In genomic region chr12:53727310-53728041, GRCh38 we compare ENCODE assay signal across 1 cellular context.
TF ChIP-seq lines count a peak whose summit lies in the region.

Gene CALCOCO1, minus strand, starts transcription at chr12:53727452. Its CDS starts 2,210 bp downstream, at chr12:53725242.

TF ChIP-seq in K562, 482 proteins besides CTCF, POLR2A, EP300 and RAD21 (continued from another document and continues in another):
- TF ChIP-seq ZBTB2 (IDR thresholded peaks at IDR 0.05): peak; percentile 53; the same call in 1 of the 2 replicates
- TF ChIP-seq GTF2B (IDR thresholded peaks at IDR 0.05; ENCODE audit: extremely low read depth, insufficient read length): no peak
- no peak for TF ChIP-seq ETV1 (tag; conservative IDR thresholded peaks at IDR 0.05; ENCODE audit: low read depth)
- TF ChIP-seq CGGBP1 (CRISPR knock-in tag; IDR thresholded peaks at IDR 0.05): no peak
- TF ChIP-seq USF1 (CRISPR knock-in tag; IDR thresholded peaks at IDR 0.05): peak; percentile 60
- no peak for TF ChIP-seq BRD4 (IDR thresholded peaks at IDR 0.05)
- no peak for TF ChIP-seq ID3 (CRISPR knock-in tag; IDR thresholded peaks at IDR 0.05)
- TF ChIP-seq ID3 (tag; IDR thresholded peaks at IDR 0.05): peak; percentile 88
- no peak for TF ChIP-seq NR0B1 (IDR thresholded peaks at IDR 0.05; ENCODE audit: partially characterized antibody)
- no peak for TF ChIP-seq ZNF174 (CRISPR knock-in tag; IDR thresholded peaks at IDR 0.05)
- TF ChIP-seq KDM4B (IDR thresholded peaks at IDR 0.05; ENCODE audit: borderline replicate concordance in 2 of 2, low read depth in 1 of 2): no peak
- no peak for TF ChIP-seq ZNF764 (CRISPR knock-in tag; IDR thresholded peaks at IDR 0.05; ENCODE audit: low read depth)
- TF ChIP-seq ILF3 (IDR thresholded peaks at IDR 0.05; ENCODE audit: borderline replicate concordance): no peak
- peak; percentile 60; the same call in 1 of the 2 replicates for TF ChIP-seq MEF2D (tag; conservative IDR thresholded peaks at IDR 0.05; ENCODE audit: low read depth)
- TF ChIP-seq MAZ (CRISPR knock-in tag; conservative IDR thresholded peaks at IDR 0.05 in 1 of 2, IDR thresholded peaks at IDR 0.05 in 1 of 2): peak; percentile 99
- no peak for TF ChIP-seq SRSF1 (IDR thresholded peaks at IDR 0.05; ENCODE audit: low read depth, low read length)
- peak; percentile 81 to 84 for TF ChIP-seq NRF1 (conservative IDR thresholded peaks at IDR 0.05 in 1 of 2, IDR thresholded peaks at IDR 0.05 in 1 of 2)
- TF ChIP-seq NFATC3 (IDR thresholded peaks at IDR 0.05): no peak
- peak; percentile 96 for TF ChIP-seq VEZF1 (CRISPR knock-in tag; IDR thresholded peaks at IDR 0.05)
- no peak for TF ChIP-seq ZNF785 (CRISPR knock-in tag; IDR thresholded peaks at IDR 0.05)
- TF ChIP-seq NR2C1 (IDR thresholded peaks at IDR 0.05): peak; percentile 95
- TF ChIP-seq NR2C1 (tag; IDR thresholded peaks at IDR 0.05): peak; percentile 98
- peak; percentile 97 for TF ChIP-seq ARID4B (CRISPR knock-in tag; IDR thresholded peaks at IDR 0.05)
- no peak for TF ChIP-seq HDAC2 (IDR thresholded peaks at IDR 0.05)
- TF ChIP-seq BMI1 (IDR thresholded peaks at IDR 0.05; ENCODE audit: low read length): no peak
- no peak for TF ChIP-seq NEUROD1 (IDR thresholded peaks at IDR 0.05; ENCODE audit: borderline replicate concordance, low read depth, low read length, partially characterized antibody)
- TF ChIP-seq ZNF253 (CRISPR knock-in tag; conservative IDR thresholded peaks at IDR 0.05): no peak
- TF ChIP-seq RB1 (IDR thresholded peaks at IDR 0.05; ENCODE audit: low read depth): peak; percentile 30; the same call in 1 of the 2 replicates
- no peak for TF ChIP-seq ARHGAP35 (IDR thresholded peaks at IDR 0.05; ENCODE audit: partially characterized antibody)
- no peak for TF ChIP-seq ZNF561 (CRISPR knock-in tag; conservative IDR thresholded peaks at IDR 0.05)
- TF ChIP-seq ZNF146 (CRISPR knock-in tag; IDR thresholded peaks at IDR 0.05; ENCODE audit: unreplicated experiment): no peak
- TF ChIP-seq E2F3 (CRISPR knock-in tag; IDR thresholded peaks at IDR 0.05): no peak
- no peak for TF ChIP-seq IFI16 (CRISPR knock-in tag; IDR thresholded peaks at IDR 0.05)
- no peak for TF ChIP-seq COPS2 (conservative IDR thresholded peaks at IDR 0.05)
- TF ChIP-seq BCLAF1 (IDR thresholded peaks at IDR 0.05; ENCODE audit: borderline replicate concordance in 1 of 2, control insufficient read depth in 1 of 2, low read depth in 2 of 2, low read length in 1 of 2): no peak
- no peak for TF ChIP-seq MAFF (IDR thresholded peaks at IDR 0.05; ENCODE audit: low read length)
- 0 out of 2 replicates have a peak, but pooled peaks have one; percentile 32 for TF ChIP-seq EHMT2 (IDR thresholded peaks at IDR 0.05)
- TF ChIP-seq SIN3A (IDR thresholded peaks at IDR 0.05; ENCODE audit: borderline replicate concordance in 2 of 2, control insufficient read depth in 1 of 2, low read depth in 2 of 2, low read length in 2 of 2): peak; percentile 93 to 97; a peak in 3 of 4 replicates
- TF ChIP-seq SMARCE1 (IDR thresholded peaks at IDR 0.05): no peak
- TF ChIP-seq ZBED1 (IDR thresholded peaks at IDR 0.05): no peak
- TF ChIP-seq CREM (IDR thresholded peaks at IDR 0.05; ENCODE audit: low read depth): peak; percentile 98
- peak; percentile 95 for TF ChIP-seq ZNF175 (CRISPR knock-in tag; IDR thresholded peaks at IDR 0.05; ENCODE audit: low read depth)
- TF ChIP-seq ZC3H11A (IDR thresholded peaks at IDR 0.05; ENCODE audit: low read depth, low read length): no peak
- no peak for TF ChIP-seq ZFP36 (IDR thresholded peaks at IDR 0.05; ENCODE audit: low read depth, low read length, partially characterized antibody)
- 0 out of 2 replicates have a peak, but pooled peaks have one; percentile 61 for TF ChIP-seq NFRKB (IDR thresholded peaks at IDR 0.05; ENCODE audit: low read depth)
- TF ChIP-seq ZNF212 (CRISPR knock-in tag; IDR thresholded peaks at IDR 0.05): no peak
- no peak for TF ChIP-seq BRD9 (IDR thresholded peaks at IDR 0.05; ENCODE audit: low read depth, partially characterized antibody)
- no peak for TF ChIP-seq ZNF695 (CRISPR knock-in tag; IDR thresholded peaks at IDR 0.05)
- no peak for TF ChIP-seq SNAPC5 (CRISPR knock-in tag; IDR thresholded peaks at IDR 0.05)
- no peak for TF ChIP-seq TCF7 (IDR thresholded peaks at IDR 0.05; ENCODE audit: borderline replicate concordance)
- peak; percentile 72; the same call in 1 of the 2 replicates for TF ChIP-seq ATF4 (CRISPR knock-in tag; IDR thresholded peaks at IDR 0.05)
- TF ChIP-seq FUS (optimal IDR thresholded peaks at IDR 0.05; ENCODE audit: low read depth, low read length): no peak
- TF ChIP-seq CSDE1 (IDR thresholded peaks at IDR 0.05): no peak
- no peak for TF ChIP-seq RBM15 (IDR thresholded peaks at IDR 0.05; ENCODE audit: insufficient read depth, low read length)
- no peak for TF ChIP-seq POLR3A (IDR thresholded peaks at IDR 0.05; ENCODE audit: borderline replicate concordance, extremely low read depth, insufficient read depth, insufficient read length)
- TF ChIP-seq DIDO1 (tag; IDR thresholded peaks at IDR 0.05; ENCODE audit: low read depth): peak; percentile 92
- TF ChIP-seq KLF13 (tag; IDR thresholded peaks at IDR 0.05; ENCODE audit: borderline replicate concordance, low read depth): peak; percentile 89; the same call in 1 of the 2 replicates
- no peak for TF ChIP-seq HMGN3 (IDR thresholded peaks at IDR 0.05; ENCODE audit: borderline replicate concordance, extremely low read depth, insufficient read length, low read depth, low read length)
